In genomic region chr2:178363252-178363651, GRCh38 we compare ENCODE assay signal across 17 cellular contexts.
DNase-seq lines count a peak whose midpoint lies in the region; ATAC-seq and TF ChIP-seq lines count a peak whose summit lies in the region.
"Had no signal": no experiment of that assay in that cellular context is flagged by ENCODE, and none has a peak within 500 bp of the region (broad histone marks: within the 10 kb centered on the region; RNA-seq: fewer than 3 reads in every experiment).

No MANE protein-coding gene starts in this region.

- no peak overlapping the region for H2BK120ac ChIP-seq in mesenchymal stem cell (ENCODE audit: low read depth, low read length)

- H3F3A ChIP-seq in PC-3 (ENCODE audit: low read length, unreplicated experiment), result no peaks in the 10 kb centered on the region

- CTCF ChIA-PET in PC-3 (lab: Charles Lee), result no interaction called here

- no peak overlapping the region for H2BK12ac ChIP-seq in mesenchymal stem cell (ENCODE audit: low read length in 2 of 2)

- H3K79me1 ChIP-seq in mesenchymal stem cell (replicated peaks; ENCODE audit: low read length, poor library complexity, severe bottlenecking), result no peaks in the 10 kb centered on the region

- H3K4me1 ChIP-seq in PC-3 (ENCODE audit: insufficient read depth, low read length), result peaks cover 12% of the 10 kb centered on the region
- no peaks in the 10 kb centered on the region for H3K4me1 ChIP-seq in mesenchymal stem cell (ENCODE audit: control insufficient read depth, insufficient read depth, low read depth, low read length)
- no peaks in the 10 kb centered on the region for H3K4me1 ChIP-seq in right cardiac atrium (ENCODE audit: control insufficient read depth, insufficient read depth, low read length)
- H3K4me1 ChIP-seq: Caco-2 had no signal

- H3K4me3 ChIP-seq in AG10803 (ENCODE audit: low read length) (no peak overlapping the region), PC-3 (ENCODE audit: low read length) (no peak overlapping the region), epithelial cell of esophagus (ENCODE audit: low read length) (no peak overlapping the region), mesenchymal stem cell (ENCODE audit: insufficient read depth in 1 of 2, low read depth in 1 of 2, low read length in 2 of 2) (no peak overlapping the region), right cardiac atrium (ENCODE audit: low read length) (no peak overlapping the region)
- H3K4me3 ChIP-seq: GM12878 had no signal

- no peak overlapping the region for H3K23ac ChIP-seq in mesenchymal stem cell (ENCODE audit: low read length in 2 of 2)

- H3K27ac ChIP-seq in PC-3 (ENCODE audit: low read length) (no peak overlapping the region), mesenchymal stem cell (ENCODE audit: low read length, poor library complexity, severe bottlenecking) (no peak overlapping the region), right cardiac atrium (ENCODE audit: low read length) (no peak overlapping the region)
- H3K27ac ChIP-seq: HL-60 had no signal

- H3K36me3 ChIP-seq in PC-3 (ENCODE audit: low read depth, low read length) (no peaks in the 10 kb centered on the region), mesenchymal stem cell (ENCODE audit: control insufficient read depth in 1 of 2, insufficient read depth in 2 of 2, low read depth in 1 of 2, low read length in 2 of 2) (peaks cover 0 to 2% of the 10 kb centered on the region in 2 experiments)

- TF ChIP-seq CTCF in AG10803 (conservative IDR thresholded peaks at IDR 0.05; ENCODE audit: low read length), result no peak
- no peak for TF ChIP-seq CTCF in PC-3 (conservative IDR thresholded peaks at IDR 0.05; ENCODE audit: low read depth, low read length)
- no peak for TF ChIP-seq CTCF in epithelial cell of esophagus (IDR thresholded peaks at IDR 0.05; ENCODE audit: insufficient read depth, low read depth, low read length, missing control alignments)

- no peak overlapping the region for H3K14ac ChIP-seq in mesenchymal stem cell (ENCODE audit: low read length in 2 of 2)

- no peak overlapping the region for H2AK5ac ChIP-seq in mesenchymal stem cell (ENCODE audit: low read length, severe bottlenecking)

- no peaks in the 10 kb centered on the region for H3K9me2 ChIP-seq in PC-3 (replicated peaks; ENCODE audit: low read length)

- WGBS in mesenchymal stem cell, result 93% methylated on average over 4 of the region's 7 CpGs
- 87% methylated on average over 7 of the region's 7 CpGs for WGBS in right cardiac atrium

- no peaks in the 10 kb centered on the region for H3K79me2 ChIP-seq in PC-3 (ENCODE audit: low read length)

- H4K8ac ChIP-seq in mesenchymal stem cell (ENCODE audit: low read length), result no peak overlapping the region

- peak overlapping the region; percentile 63 for H2AFZ ChIP-seq in PC-3 (ENCODE audit: low read length)
- no peak overlapping the region for H2AFZ ChIP-seq in mesenchymal stem cell (ENCODE audit: low read depth, low read length)

- H3K18ac ChIP-seq in mesenchymal stem cell (ENCODE audit: low read depth in 1 of 2, low read length in 2 of 2), result no peak overlapping the region

- no peak overlapping the region for H3K4ac ChIP-seq in mesenchymal stem cell (ENCODE audit: low read depth in 1 of 2, low read length in 2 of 2)

- H4K91ac ChIP-seq in mesenchymal stem cell (ENCODE audit: low read length), result no peak overlapping the region

- BruUV-seq in PC-3 (replicated peaks; lab: Mats Ljungman, UMichigan), result no TSS peak

- H2BK5ac ChIP-seq in mesenchymal stem cell (ENCODE audit: low read depth, low read length, poor library complexity, severe bottlenecking), result no peak overlapping the region

- H3K9me3 ChIP-seq in PC-3 (ENCODE audit: low read length), result no peaks in the 10 kb centered on the region
- H3K9me3 ChIP-seq in mesenchymal stem cell (ENCODE audit: control insufficient read depth, low read length), result no peaks in the 10 kb centered on the region
- no peaks in the 10 kb centered on the region for H3K9me3 ChIP-seq in right cardiac atrium (ENCODE audit: control insufficient read depth, low read length)

- H4K20me1 ChIP-seq in PC-3 (ENCODE audit: low read length), result no peaks in the 10 kb centered on the region

- POLR2A ChIA-PET in PC-3 (lab: Charles Lee; ENCODE audit: unreplicated experiment), result no interaction called here

- H3K4me2 ChIP-seq in PC-3 (ENCODE audit: low read length) (peak overlapping the region; percentile 47), mesenchymal stem cell (ENCODE audit: low read length, poor library complexity, severe bottlenecking) (no peak overlapping the region)

- DNase-seq in AG10803 (ENCODE audit: low read depth), result peak; percentile 27
- DNase-seq in PC-3, result peak; percentile 87
- peak; percentile 97 for DNase-seq in epithelial cell of esophagus (ENCODE audit: low read depth)
- peak; percentile 27 for DNase-seq in mesenchymal stem cell
- no peak for DNase-seq in right cardiac atrium
- DNase-seq in left ventricle myocardium superior, result no peak
- DNase-seq: activated CD4-positive, alpha-beta T cell treated with anti-CD3 and anti-CD28 coated beads for 36 hours; activated naive CD4-positive, alpha-beta T cell treated with anti-CD3 and anti-CD28 coated beads, Interleukin-2, amount 10 ng/mL, durations not matched to agents 7 days and 5 days; Caco-2; Kasumi-1; natural killer cell; NCI-H1436 treated with DMSO at 0.1 percent for 48 hours; T-helper 2 cell had no signal

- no peak overlapping the region for H2BK15ac ChIP-seq in mesenchymal stem cell (ENCODE audit: low read depth, poor library complexity, severe bottlenecking)

- ATAC-seq in PC-3 (peak; percentile 73), GM21515 (IDR thresholded peaks at IDR 0.05; ENCODE audit: unreplicated experiment) (no peak), GM18861 (IDR thresholded peaks at IDR 0.05; ENCODE audit: unreplicated experiment) (no peak), right cardiac atrium (no peak), left ventricle myocardium superior (no peak)
- ATAC-seq: activated CD4-positive, alpha-beta T cell treated with anti-CD3 and anti-CD28 coated beads for 36 hours; GM12878; natural killer cell had no signal

- H3K9ac ChIP-seq in PC-3 (ENCODE audit: low read length), result no peak overlapping the region
- no peak overlapping the region for H3K9ac ChIP-seq in mesenchymal stem cell (ENCODE audit: low read length)

- intact Hi-C loops in PC-3 (cut with micrococcal nuclease), result no loop called here
- intact Hi-C loops in right cardiac atrium (cut with DNase I), result no loop called here
- intact Hi-C loops in left ventricle myocardium superior (cut with micrococcal nuclease), result no loop called here

- H3K27me3 ChIP-seq in PC-3 (ENCODE audit: low read length) (no peaks in the 10 kb centered on the region), mesenchymal stem cell (ENCODE audit: control insufficient read depth in 1 of 2, insufficient read depth in 1 of 2, low read length in 2 of 2) (no peaks in the 10 kb centered on the region), right cardiac atrium (ENCODE audit: control insufficient read depth, insufficient read depth) (no peaks in the 10 kb centered on the region)

Comparison
In these comparisons a context has a peak if more than half of its experiments do, and no peak if none do; other contexts are left out.
1. DNase-seq: peak in AG10803 (single experiment), PC-3 (single experiment), epithelial cell of esophagus (single experiment) and mesenchymal stem cell (single experiment); none in right cardiac atrium (0 of 3) and left ventricle myocardium superior (single experiment).